8 cellular contexts compared by ENCODE assay signal in genomic region chr1:150322310-150322709, GRCh38. TPM values are rescaled to one million over a fixed set of nuclear protein-coding genes. Genes with fewer than 3 reads are reported as not detected.
A peak's percentile ranks its signal among the peaks of the same experiment; 100 is the strongest.
DNase-seq lines count a peak whose midpoint lies in the region; ATAC-seq and TF ChIP-seq lines count a peak whose summit lies in the region.

No MANE protein-coding gene starts in this region.

- H3K79me2 ChIP-seq in PC-3 (ENCODE audit: low read length) (peaks cover 56% of the 10 kb centered on the region), parathyroid adenoma (peaks cover 5% of the 10 kb centered on the region)

- ATAC-seq in PC-3, result no peak

- no TSS peak for BruUV-seq in PC-3 (replicated peaks; lab: Mats Ljungman, UMichigan)

- TF ChIP-seq CTCF in GM06990 (IDR thresholded peaks at IDR 0.05; ENCODE audit: insufficient read depth, low read length, poor library complexity, severe bottlenecking) (no peak), PC-3 (conservative IDR thresholded peaks at IDR 0.05; ENCODE audit: low read depth, low read length) (no peak), parathyroid adenoma (IDR thresholded peaks at IDR 0.05) (no peak)

- no peak for DNase-seq in GM06990 (ENCODE audit: extremely low read depth, insufficient read length)
- no peak for DNase-seq in PC-3
- no peak for DNase-seq in effector memory CD4-positive, alpha-beta T cell
- DNase-seq in NCI-H146 (lab: John Stamatoyannopoulos, UW), result no peak
- DNase-seq in midbrain (lab: John Stamatoyannopoulos, UW), result no peak
- no peak for DNase-seq in head of caudate nucleus
- DNase-seq in SW 1271 (lab: John Stamatoyannopoulos, UW), result no peak

- H2AFZ ChIP-seq in PC-3 (ENCODE audit: low read length) (peak overlapping the region; percentile 79; the same call in 1 of the 2 replicates), parathyroid adenoma (no peak overlapping the region)

- H3K27ac ChIP-seq in PC-3 (ENCODE audit: low read length) (no peak overlapping the region), parathyroid adenoma (no peak overlapping the region)
- peak overlapping the region; percentile 87 for H3K27ac ChIP-seq in effector memory CD4-positive, alpha-beta T cell (ENCODE audit: insufficient read depth, low read length, poor library complexity, severe bottlenecking)

- CTCF ChIA-PET in PC-3 (lab: Charles Lee), result no interaction called here

- intact Hi-C loops in PC-3 (cut with micrococcal nuclease) (no loop called here), head of caudate nucleus (cut with DNase I) (no loop called here)

- POLR2A ChIA-PET in PC-3 (lab: Charles Lee; ENCODE audit: unreplicated experiment), result no interaction called here

- H3K9me3 ChIP-seq in PC-3 (ENCODE audit: low read length), result no peaks in the 10 kb centered on the region
- no peaks in the 10 kb centered on the region for H3K9me3 ChIP-seq in effector memory CD4-positive, alpha-beta T cell (ENCODE audit: control insufficient read depth, low read length)
- no peaks in the 10 kb centered on the region for H3K9me3 ChIP-seq in parathyroid adenoma (ENCODE audit: control insufficient read depth, low read length)

- H3K9ac ChIP-seq in PC-3 (ENCODE audit: low read length) (peak overlapping the region; percentile 93), parathyroid adenoma (no peak overlapping the region)

- no peaks in the 10 kb centered on the region for H3K9me2 ChIP-seq in PC-3 (replicated peaks; ENCODE audit: low read length)

- H3K4me2 ChIP-seq in PC-3 (ENCODE audit: low read length) (peak overlapping the region; percentile 92), parathyroid adenoma (ENCODE audit: low read length) (peak overlapping the region; percentile 88)

- H3K4me1 ChIP-seq in PC-3 (ENCODE audit: insufficient read depth, low read length) (peaks cover 7% of the 10 kb centered on the region), parathyroid adenoma (no peaks in the 10 kb centered on the region)
- H3K4me1 ChIP-seq in effector memory CD4-positive, alpha-beta T cell (ENCODE audit: control insufficient read depth, insufficient read depth, low read length, poor library complexity, severe bottlenecking), result no peaks in the 10 kb centered on the region

- H4K20me1 ChIP-seq in PC-3 (ENCODE audit: low read length), result no peaks in the 10 kb centered on the region

- H3K4me3 ChIP-seq in GM06990 (replicated peaks; ENCODE audit: low read depth, low read length), result peak overlapping the region; percentile 71
- peak overlapping the region; percentile 85 for H3K4me3 ChIP-seq in PC-3 (ENCODE audit: low read length)
- H3K4me3 ChIP-seq in effector memory CD4-positive, alpha-beta T cell (ENCODE audit: insufficient read depth, low read depth, low read length, poor library complexity, severe bottlenecking), result peak overlapping the region; percentile 93
- peak overlapping the region; percentile 98 for H3K4me3 ChIP-seq in parathyroid adenoma (ENCODE audit: low read depth, low read length)

- H3K27me3 ChIP-seq in GM06990 (replicated peaks; ENCODE audit: control insufficient read depth, insufficient read depth, low read length) (no peaks in the 10 kb centered on the region), PC-3 (ENCODE audit: low read length) (no peaks in the 10 kb centered on the region), parathyroid adenoma (ENCODE audit: control insufficient read depth, insufficient read depth, low read length) (no peaks in the 10 kb centered on the region)
- H3K27me3 ChIP-seq in effector memory CD4-positive, alpha-beta T cell (replicated peaks; ENCODE audit: control insufficient read depth, insufficient read depth, low read length, poor library complexity, severe bottlenecking), result no peaks in the 10 kb centered on the region

- no peaks in the 10 kb centered on the region for H3F3A ChIP-seq in PC-3 (ENCODE audit: low read length, unreplicated experiment)

- H3K36me3 ChIP-seq in GM06990 (ENCODE audit: control insufficient read depth, insufficient read depth, low read length), result peaks cover 4% of the 10 kb centered on the region
- H3K36me3 ChIP-seq in PC-3 (ENCODE audit: low read depth, low read length), result peaks cover 30% of the 10 kb centered on the region
- peaks cover 23% of the 10 kb centered on the region for H3K36me3 ChIP-seq in effector memory CD4-positive, alpha-beta T cell (ENCODE audit: control insufficient read depth, insufficient read depth, low read length)
- H3K36me3 ChIP-seq in parathyroid adenoma (ENCODE audit: control insufficient read depth, insufficient read depth, low read length), result no peaks in the 10 kb centered on the region

RNA-seq across cellular contexts. Expression of gene PRPF3, which starts 1.0 kb away (rescaled TPM):
- total RNA-seq in PC-3 (2014; rRNA removed), result 73.0 and 73.5 TPM in 2 replicates

RNA-seq across cellular contexts. Expression of gene MRPS21, which starts 28.6 kb away (rescaled TPM):
- 109 and 124 TPM in 2 replicates for total RNA-seq in PC-3 (2014; rRNA removed)

RNA-seq across cellular contexts. Expression of gene CIART, which starts 40.0 kb away (rescaled TPM):
- 19.0 and 27.0 TPM in 2 replicates for total RNA-seq in PC-3 (2014; rRNA removed)

RNA-seq across cellular contexts. Expression of gene RPRD2, which starts 41.6 kb away (rescaled TPM):
- total RNA-seq in PC-3 (2014; rRNA removed), result 12.5 and 12.6 TPM in 2 replicates

RNA-seq across cellular contexts. Expression of gene C1orf54, which starts 49.7 kb away (rescaled TPM):
- 0.98 TPM in 1 of 2 replicates, not detected in the other for total RNA-seq in PC-3 (2014; rRNA removed)
